In genomic region chr10:16227674-16228073, GRCh38 we compare ENCODE assay signal across 3 cellular contexts.
TF ChIP-seq lines count a peak whose summit lies in the region.

No MANE protein-coding gene starts in this region.

TF ChIP-seq in HEK293, 187 proteins besides CTCF, POLR2A, EP300 and RAD21 (continued from another document):
- TF ChIP-seq SETDB1 (IDR thresholded peaks at IDR 0.05; ENCODE audit: insufficient read length, low read length) (no peak), ZNF146 (tag by site-specific recombination; IDR thresholded peaks at IDR 0.05) (peak; percentile 66; the same call in 1 of the 2 replicates), ZNF175 (tag by site-specific recombination; IDR thresholded peaks at IDR 0.05) (no peak), REPIN1 (tag by site-specific recombination; IDR thresholded peaks at IDR 0.05; ENCODE audit: low read depth) (no peak), ZBTB8A (tag by site-specific recombination; IDR thresholded peaks at IDR 0.05) (no peak), ZNF280D (tag by site-specific recombination; IDR thresholded peaks at IDR 0.05) (peak; percentile 28; the same call in 1 of the 2 replicates), ZBTB48 (tag by site-specific recombination; IDR thresholded peaks at IDR 0.05) (no peak), KLF1 (tag by site-specific recombination; IDR thresholded peaks at IDR 0.05) (no peak), GLIS1 (tag by site-specific recombination; IDR thresholded peaks at IDR 0.05) (no peak), ZFP3 (tag by site-specific recombination; IDR thresholded peaks at IDR 0.05; ENCODE audit: low read depth) (no peak)
TF ChIP-seq in HEK293: peak in this region for 2.

TF ChIP-seq in K562, 482 proteins besides CTCF, POLR2A, EP300 and RAD21:
- TF ChIP-seq GABPA (tag; conservative IDR thresholded peaks at IDR 0.05; ENCODE audit: low read depth): no peak
- peak; percentile 78 for TF ChIP-seq ZNF146 (CRISPR knock-in tag; IDR thresholded peaks at IDR 0.05; ENCODE audit: unreplicated experiment)
- peak; percentile 80 for TF ChIP-seq RBM25 (IDR thresholded peaks at IDR 0.05; ENCODE audit: low read depth, low read length, severe bottlenecking)
TF ChIP-seq in K562: peak in this region for 2.

TF ChIP-seq in H1, 55 proteins besides CTCF, POLR2A, EP300 and RAD21 (continued from another document):
- TF ChIP-seq CEBPB (IDR thresholded peaks at IDR 0.05; ENCODE audit: low read depth, low read length) (no peak), EGR1 (IDR thresholded peaks at IDR 0.05; ENCODE audit: borderline replicate concordance, low read depth, low read length) (no peak), CHD2 (IDR thresholded peaks at IDR 0.05; ENCODE audit: low read length) (no peak), KDM1A (IDR thresholded peaks at IDR 0.05; ENCODE audit: borderline replicate concordance, low read length) (peak; percentile 79), BACH1 (IDR thresholded peaks at IDR 0.05; ENCODE audit: low read length) (no peak)
